Comparison of ENCODE assay signal across 8 cellular contexts in the genomic region with DNA sequence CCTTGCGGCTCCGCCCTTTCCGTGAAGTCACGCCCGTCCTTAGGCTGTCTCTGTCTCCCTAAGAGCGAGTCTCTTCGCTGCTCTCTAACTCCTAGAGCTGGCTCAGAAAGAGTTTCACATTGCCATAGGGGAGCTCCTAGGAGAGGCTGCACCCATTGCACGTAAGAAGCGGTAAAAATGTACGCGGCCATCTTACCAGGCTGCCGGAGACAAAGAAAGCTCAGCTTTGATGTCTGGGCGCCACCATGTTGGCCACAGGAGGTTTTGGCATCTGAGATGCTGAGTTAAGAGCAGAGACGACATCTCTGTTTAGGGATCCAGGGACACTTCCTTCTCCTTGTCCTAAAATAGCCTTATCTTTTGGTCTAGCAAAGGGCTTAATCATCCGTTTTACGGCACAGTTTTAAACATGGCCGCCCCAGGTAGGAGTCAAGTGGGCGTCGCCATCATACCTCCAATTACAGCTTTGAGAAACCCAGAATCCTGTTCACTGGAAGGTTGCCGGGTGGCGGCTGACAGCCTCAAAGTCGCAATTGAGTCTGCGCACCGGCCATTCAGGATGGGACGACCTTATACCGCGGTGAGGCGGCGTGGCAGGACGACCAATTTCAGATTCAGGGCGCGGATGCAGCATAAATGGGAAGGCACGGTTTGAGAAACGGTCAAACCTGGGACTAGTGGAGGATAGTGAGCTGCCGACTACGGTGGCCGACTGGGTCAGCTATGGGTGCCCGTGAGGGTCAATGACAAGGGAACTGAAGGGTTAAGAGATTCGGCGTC. TPM values are rescaled to one million over a fixed set of nuclear protein-coding genes. Genes with fewer than 3 reads are reported as not detected.
DNase-seq lines count a peak whose midpoint lies in the region; ATAC-seq, FAIRE-seq and TF ChIP-seq lines count a peak whose summit lies in the region.

A gene (plus strand): TSS at position 553 of the 780 bp plus-strand sequence. CDS start 16,501 bp downstream, outside the sequence.

- peak within 1 kb of the TSS; percentile 97 for H3K18ac ChIP-seq in H1 (ENCODE audit: extremely low read depth, low read length)

- no peaks in the 10 kb centered on the region for H3K27me3 ChIP-seq in H1 (replicated peaks in 1 of 4; ENCODE audit: control insufficient read depth in 3 of 4, extremely low read depth in 1 of 4, insufficient read depth in 3 of 4, low read length in 3 of 4)

- peaks cover 43% of the 10 kb centered on the region for H3K36me3 Mint-ChIP-seq in activated CD8-positive, alpha-beta T cell treated with anti-CD3 and anti-CD28 coated beads, Interleukin-2, amount 10 ng/mL, durations not matched to agents 7 days and 5 days (ENCODE audit: low read depth)
- H3K36me3 Mint-ChIP-seq in memory B cell, result peaks cover 28% of the 10 kb centered on the region

- peak within 1 kb of the TSS; percentile 84 for H4K5ac ChIP-seq in H1 (ENCODE audit: insufficient read length, low read depth, low read length)

- no peak for TF ChIP-seq RAD21 in H1 (IDR thresholded peaks at IDR 0.05 in 1 of 2, conservative IDR thresholded peaks at IDR 0.05 in 1 of 2; ENCODE audit: low read depth in 2 of 2, low read length in 2 of 2)

- H3K23ac ChIP-seq in H1 (ENCODE audit: insufficient read length), result no peak within 1 kb of the TSS

- H3K23me2 ChIP-seq in H1 (ENCODE audit: low read depth, low read length), result peaks cover 13% of the 10 kb centered on the region

- peaks cover 4 to 6% (median 4%) of the 10 kb centered on the region in 4 experiments; a peak in 4 of 7 replicates for H3K4me1 ChIP-seq in H1 (replicated peaks in 1 of 4; ENCODE audit: control insufficient read depth in 3 of 4, insufficient read depth in 4 of 4, low read length in 3 of 4)

- peak within 1 kb of the TSS; percentile 65 for H2BK120ac ChIP-seq in H1 (replicated peaks; ENCODE audit: low read depth, low read length)

- H3K36me3 ChIP-seq in H1 (ENCODE audit: control insufficient read depth in 2 of 4, insufficient read depth in 4 of 4, low read length in 3 of 4), result peaks cover 0 to 14% (median 1%) of the 10 kb centered on the region in 4 experiments; a peak in 3 of 8 replicates

- 0 out of 4 replicates have a peak, but pooled peaks cover 0 to 2% of the 10 kb centered on the region in 2 experiments for H3K9me3 ChIP-seq in H1 (ENCODE audit: insufficient read depth in 2 of 2, low read depth in 1 of 2, low read length in 1 of 2)

- TF ChIP-seq CTCF in AG10803 (conservative IDR thresholded peaks at IDR 0.05; ENCODE audit: low read length), result no peak
- TF ChIP-seq CTCF in H1 (IDR thresholded peaks at IDR 0.05; ENCODE audit: control extremely low read depth in 1 of 3, insufficient read depth in 1 of 3, low read depth in 1 of 3, low read length in 3 of 3), result no peak

- POLR2A ChIA-PET in activated CD8-positive, alpha-beta T cell treated with anti-CD3 and anti-CD28 coated beads, Interleukin-2, amount 10 ng/mL, durations not matched to agents 7 days and 5 days (lab: Charles Lee), result interaction anchor here (0.8 to 2.5 kb wide), 10 partner anchors 37 to 818 kb away, joined by 3 to 11 read pairs (median 6); a partner anchor contains a TSS
- POLR2A ChIA-PET in H1 (lab: Charles Lee; ENCODE audit: partially characterized antibody), result interaction anchor here (0.6 to 2.9 kb wide), 41 partner anchors 9 to 1018 kb away, joined by 3 to 47 read pairs (median 4); a partner anchor contains a TSS

- no peaks in the 10 kb centered on the region for H4K20me1 ChIP-seq in H1 (replicated peaks in 1 of 2; ENCODE audit: control insufficient read depth in 1 of 2, insufficient read depth in 2 of 2, low read length in 2 of 2)

- no peaks in the 10 kb centered on the region for H3K4me1 Mint-ChIP-seq in activated CD8-positive, alpha-beta T cell treated with anti-CD3 and anti-CD28 coated beads, Interleukin-2, amount 10 ng/mL, durations not matched to agents 7 days and 5 days (ENCODE audit: low read depth)
- no peaks in the 10 kb centered on the region for H3K4me1 Mint-ChIP-seq in memory B cell

- peak within 1 kb of the TSS; percentile 98 for H2AFZ ChIP-seq in H1 (ENCODE audit: low read length)

- 0 out of 2 replicates have a peak within 1 kb of the TSS, but pooled peaks have one; percentile 32 for H2BK20ac ChIP-seq in H1 (ENCODE audit: low read length)

- H4K8ac ChIP-seq in H1 (ENCODE audit: extremely low read depth, insufficient read depth, low read length), result peak within 1 kb of the TSS; percentile 98; the same call in 1 of the 2 replicates

- no peaks in the 10 kb centered on the region for H3K27me3 Mint-ChIP-seq in activated CD8-positive, alpha-beta T cell treated with anti-CD3 and anti-CD28 coated beads, Interleukin-2, amount 10 ng/mL, durations not matched to agents 7 days and 5 days (ENCODE audit: low read depth)
- H3K27me3 Mint-ChIP-seq in memory B cell, result no peaks in the 10 kb centered on the region

- H3K14ac ChIP-seq in H1 (ENCODE audit: insufficient read length), result peak within 1 kb of the TSS; percentile 25

- H2AK5ac ChIP-seq in H1 (ENCODE audit: low read depth, low read length), result peak within 1 kb of the TSS; percentile 24; the same call in 1 of the 2 replicates

- CTCF ChIA-PET in activated CD8-positive, alpha-beta T cell treated with anti-CD3 and anti-CD28 coated beads, Interleukin-2, amount 10 ng/mL, durations not matched to agents 7 days and 5 days (lab: Charles Lee), result interaction anchor here (0.7 to 1.2 kb wide), 4 partner anchors 10 to 189 kb away, joined by 3 to 4 read pairs (median 3); no protein-coding TSS in a partner anchor
- CTCF ChIA-PET in H1 (lab: Charles Lee; ENCODE audit: partially characterized antibody), result interaction anchor here (0.5 to 1.3 kb wide), 3 partner anchors 9 to 151 kb away, joined by 3 read pairs; no protein-coding TSS in a partner anchor

- no peak within 1 kb of the TSS for H3K27ac Mint-ChIP-seq in activated CD8-positive, alpha-beta T cell treated with anti-CD3 and anti-CD28 coated beads, Interleukin-2, amount 10 ng/mL, durations not matched to agents 7 days and 5 days
- no peak within 1 kb of the TSS for H3K27ac Mint-ChIP-seq in memory B cell

- peak; percentile 75 for FAIRE-seq in H1 (lab: Jason Lieb, UNC)

- H3K9me3 Mint-ChIP-seq in activated CD8-positive, alpha-beta T cell treated with anti-CD3 and anti-CD28 coated beads, Interleukin-2, amount 10 ng/mL, durations not matched to agents 7 days and 5 days (ENCODE audit: insufficient read depth), result peaks cover 26% of the 10 kb centered on the region
- peaks cover 10% of the 10 kb centered on the region for H3K9me3 Mint-ChIP-seq in memory B cell

- H3K4me3 ChIP-seq in AG10803 (ENCODE audit: low read length), result peak within 1 kb of the TSS; percentile 73
- peak within 1 kb of the TSS; percentile 72 to 95 (median 86) for H3K4me3 ChIP-seq in H1 (ENCODE audit: extremely low read depth in 1 of 4, insufficient read depth in 2 of 4, low read depth in 3 of 4, low read length in 4 of 4)

- peak within 1 kb of the TSS; percentile 90; the same call in 1 of the 2 replicates for H2BK15ac ChIP-seq in H1 (ENCODE audit: low read length)

- WGBS in H1 (ENCODE audit: extremely low coverage in 1 of 2, insufficient coverage in 1 of 2, insufficient read length in 1 of 2, insufficient replicate concordance in 2 of 2, low coverage in 1 of 2, low lambda C conversion rate in 2 of 2, missing lambda C conversion rate in 1 of 2), 2 experiments, result 3% methylated on average over 40 of the region's 40 CpGs; no CpG with 5 or more reads in 1 of the 2 experiments

- H3K56ac ChIP-seq in H1 (replicated peaks; ENCODE audit: insufficient read length, low read depth, low read length), result peak within 1 kb of the TSS; percentile 90

- H3K4ac ChIP-seq in H1 (replicated peaks; ENCODE audit: insufficient read length, low read depth, low read length), result peak within 1 kb of the TSS; percentile 83

- no peak for TF ChIP-seq EP300 in H1 (IDR thresholded peaks at IDR 0.05; ENCODE audit: borderline replicate concordance in 1 of 2, low read depth in 2 of 2, low read length in 2 of 2)

- peak; percentile 37 for ATAC-seq in GM21529 (IDR thresholded peaks at IDR 0.05; ENCODE audit: unreplicated experiment)
- ATAC-seq in activated CD8-positive, alpha-beta T cell treated with anti-CD3 and anti-CD28 coated beads, Interleukin-2, amount 10 ng/mL, durations not matched to agents 7 days and 5 days, result peak; percentile 89
- ATAC-seq in memory B cell (ENCODE audit: low read depth), result peak; percentile 90
- no peak for ATAC-seq in HG02852 (IDR thresholded peaks at IDR 0.05; ENCODE audit: unreplicated experiment)

- TF ChIP-seq POLR2A in H1 (IDR thresholded peaks at IDR 0.05; ENCODE audit: control extremely low read depth in 1 of 2, low read depth in 2 of 2, low read length in 2 of 2), result peak; percentile 76 to 85

- H3K9ac ChIP-seq in H1 (replicated peaks in 1 of 4; ENCODE audit: extremely low read depth in 1 of 4, low read depth in 3 of 4, low read length in 3 of 4), result peak within 1 kb of the TSS; percentile 90 to 100 (median 97)

- peaks cover 0 to 8% of the 10 kb centered on the region in 2 experiments; a peak in 1 of 4 replicates for H3K79me2 ChIP-seq in H1 (ENCODE audit: control insufficient read depth in 1 of 2, insufficient read depth in 2 of 2, low read length in 2 of 2)

- peak within 1 kb of the TSS; percentile 80 to 99 for H3K4me2 ChIP-seq in H1 (ENCODE audit: insufficient read depth in 1 of 2, low read depth in 2 of 2, low read length in 2 of 2)

- peak within 1 kb of the TSS; percentile 95 for H4K91ac ChIP-seq in H1 (replicated peaks; ENCODE audit: insufficient read length, low read length)

- peaks cover 4% of the 10 kb centered on the region; the same call in 1 of the 2 replicates for H3K79me1 ChIP-seq in H1 (ENCODE audit: low read depth, low read length)

- peak within 1 kb of the TSS; percentile 98 for H3K27ac ChIP-seq in H1 (ENCODE audit: low read depth, low read length)

- peak within 1 kb of the TSS; percentile 100 for H2BK12ac ChIP-seq in H1 (ENCODE audit: low read depth, low read length)

- peak within 1 kb of the TSS; percentile 100 for H2BK5ac ChIP-seq in H1 (ENCODE audit: low read depth, low read length)

- H3K4me3 Mint-ChIP-seq in activated CD8-positive, alpha-beta T cell treated with anti-CD3 and anti-CD28 coated beads, Interleukin-2, amount 10 ng/mL, durations not matched to agents 7 days and 5 days, result no peak within 1 kb of the TSS
- H3K4me3 Mint-ChIP-seq in memory B cell, result no peak within 1 kb of the TSS

- DNase-seq in AG10803 (ENCODE audit: low read depth) (peak; percentile 61), NCI-H2227 (lab: John Stamatoyannopoulos, UW; ENCODE audit: unreplicated experiment) (peak; percentile 99), H1 (ENCODE audit: low read depth in 1 of 2, low spot score in 2 of 2) (peak; percentile 68 to 95), memory B cell (ENCODE audit: low spot score in 2 of 2) (peak; percentile 69 to 80)
- peak; percentile 84 for DNase-seq in activated CD8-positive, alpha-beta T cell treated with anti-CD3 and anti-CD28 coated beads, Interleukin-2, amount 10 ng/mL, durations not matched to agents 7 days and 5 days
- peak; percentile 55 to 77 (median 64) for DNase-seq in stimulated activated CD4-positive, alpha-beta T cell treated with anti-CD3 and anti-CD28 coated beads, TNF-alpha, amount 100 ng/mL, for 24 hours (ENCODE audit: low read depth in 3 of 3)

RNA-seq across cellular contexts. Expression of the gene that starts here (rescaled TPM):
- 1 to 10 TPM; 4.7 to 6.0 TPM for total RNA-seq in activated CD8-positive, alpha-beta T cell treated with anti-CD3 and anti-CD28 coated beads, Interleukin-2, amount 10 ng/mL, durations not matched to agents 7 days and 5 days
- total RNA-seq in H1 (2021; fragmentation: NEBNext Ultra II Directional; extraction: Animal tissue kit (Norgen Biotek cat#: 25700)), result 11.6 and 13.3 TPM in 2 replicates
- polyA plus RNA-seq in H1 (2011; rRNA removed), result 5.0 and 5.9 TPM in 2 replicates
- polyA plus RNA-seq in H1 (2011; cell fraction: cytosol; rRNA removed), result 6.8 TPM
- 14.0 TPM for polyA plus RNA-seq in H1 (2011; cell fraction: nucleus; rRNA removed)
- 7.1 to 9.9 TPM (median 9.4 TPM) in 4 replicates for polyA plus RNA-seq in H1 (2012, experiment 1 of 2)
- polyA plus RNA-seq in H1 (2012, experiment 2 of 2), result 1.4 TPM
- polyA plus RNA-seq in H1 (2013, experiment 1 of 2), result 8.1 TPM
- 7.3 TPM for polyA plus RNA-seq in H1 (2013, experiment 2 of 2)
- polyA minus RNA-seq in H1 (2011; rRNA and poly(A)+ RNA removed), result 15.4 and 18.7 TPM in 2 replicates
- 3.4 TPM for polyA minus RNA-seq in H1 (2011; cell fraction: cytosol; rRNA and poly(A)+ RNA removed)
- polyA minus RNA-seq in H1 (2011; cell fraction: nucleus; rRNA and poly(A)+ RNA removed), result 24.2 TPM
